ENCODE assay signal across 1 cellular context in the genomic region with DNA sequence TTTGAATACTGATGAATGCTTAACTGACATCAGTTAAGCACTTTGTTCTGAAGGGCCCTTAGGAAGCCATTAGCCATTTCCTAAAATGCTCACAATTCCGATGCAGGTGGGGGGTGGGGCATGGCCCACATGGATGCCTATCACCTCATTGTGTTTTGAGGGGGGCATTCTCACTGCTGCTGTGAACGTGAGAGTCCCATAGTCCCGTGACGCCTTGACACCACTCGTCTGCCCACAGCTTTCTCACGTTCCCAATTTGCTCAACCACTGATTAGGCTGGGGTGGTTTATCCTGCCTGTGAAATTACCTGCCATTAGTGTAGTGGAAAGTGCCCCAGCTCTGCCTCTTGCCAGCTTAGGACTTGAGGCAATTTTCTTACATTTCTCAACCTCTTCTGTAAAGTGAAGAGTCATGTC.
TF ChIP-seq lines count a peak whose summit lies in the region.

No MANE protein-coding gene starts in this region.

TF ChIP-seq in GM12878, 131 proteins besides CTCF, POLR2A, EP300 and RAD21 (continued from another document):
- TF ChIP-seq, protein P1, sequence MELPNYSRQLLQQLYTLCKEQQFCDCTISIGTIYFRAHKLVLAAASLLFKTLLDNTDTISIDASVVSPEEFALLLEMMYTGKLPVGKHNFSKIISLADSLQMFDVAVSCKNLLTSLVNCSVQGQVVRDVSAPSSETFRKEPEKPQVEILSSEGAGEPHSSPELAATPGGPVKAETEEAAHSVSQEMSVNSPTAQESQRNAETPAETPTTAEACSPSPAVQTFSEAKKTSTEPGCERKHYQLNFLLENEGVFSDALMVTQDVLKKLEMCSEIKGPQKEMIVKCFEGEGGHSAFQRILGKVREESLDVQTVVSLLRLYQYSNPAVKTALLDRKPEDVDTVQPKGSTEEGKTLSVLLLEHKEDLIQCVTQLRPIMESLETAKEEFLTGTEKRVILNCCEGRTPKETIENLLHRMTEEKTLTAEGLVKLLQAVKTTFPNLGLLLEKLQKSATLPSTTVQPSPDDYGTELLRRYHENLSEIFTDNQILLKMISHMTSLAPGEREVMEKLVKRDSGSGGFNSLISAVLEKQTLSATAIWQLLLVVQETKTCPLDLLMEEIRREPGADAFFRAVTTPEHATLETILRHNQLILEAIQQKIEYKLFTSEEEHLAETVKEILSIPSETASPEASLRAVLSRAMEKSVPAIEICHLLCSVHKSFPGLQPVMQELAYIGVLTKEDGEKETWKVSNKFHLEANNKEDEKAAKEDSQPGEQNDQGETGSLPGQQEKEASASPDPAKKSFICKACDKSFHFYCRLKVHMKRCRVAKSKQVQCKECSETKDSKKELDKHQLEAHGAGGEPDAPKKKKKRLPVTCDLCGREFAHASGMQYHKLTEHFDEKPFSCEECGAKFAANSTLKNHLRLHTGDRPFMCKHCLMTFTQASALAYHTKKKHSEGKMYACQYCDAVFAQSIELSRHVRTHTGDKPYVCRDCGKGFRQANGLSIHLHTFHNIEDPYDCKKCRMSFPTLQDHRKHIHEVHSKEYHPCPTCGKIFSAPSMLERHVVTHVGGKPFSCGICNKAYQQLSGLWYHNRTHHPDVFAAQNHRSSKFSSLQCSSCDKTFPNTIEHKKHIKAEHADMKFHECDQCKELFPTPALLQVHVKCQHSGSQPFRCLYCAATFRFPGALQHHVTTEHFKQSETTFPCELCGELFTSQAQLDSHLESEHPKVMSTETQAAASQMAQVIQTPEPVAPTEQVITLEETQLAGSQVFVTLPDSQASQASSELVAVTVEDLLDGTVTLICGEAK (IDR thresholded peaks at IDR 0.05; ENCODE audit: borderline replicate concordance), result 0 out of 2 replicates have a peak, but pooled peaks have one; percentile 9
- TF ChIP-seq NRF1 (conservative IDR thresholded peaks at IDR 0.05; ENCODE audit: low read depth, low read length) (no peak), SIN3A (IDR thresholded peaks at IDR 0.05; ENCODE audit: low read depth, low read length) (no peak), BCL11A (IDR thresholded peaks at IDR 0.05; ENCODE audit: low read depth, low read length) (peak; percentile 60; the same call in 1 of the 2 replicates), ESRRA (IDR thresholded peaks at IDR 0.05; ENCODE audit: low read length) (peak; percentile 54; the same call in 1 of the 2 replicates), SIX5 (IDR thresholded peaks at IDR 0.05; ENCODE audit: low read depth, low read length, severe bottlenecking) (no peak), BMI1 (IDR thresholded peaks at IDR 0.05; ENCODE audit: borderline replicate concordance) (no peak), MEF2B (IDR thresholded peaks at IDR 0.05; ENCODE audit: partially characterized antibody, poor library complexity, severe bottlenecking) (peak; percentile 78), FOXK2 (IDR thresholded peaks at IDR 0.05) (no peak)
- TF ChIP-seq, protein P2, sequence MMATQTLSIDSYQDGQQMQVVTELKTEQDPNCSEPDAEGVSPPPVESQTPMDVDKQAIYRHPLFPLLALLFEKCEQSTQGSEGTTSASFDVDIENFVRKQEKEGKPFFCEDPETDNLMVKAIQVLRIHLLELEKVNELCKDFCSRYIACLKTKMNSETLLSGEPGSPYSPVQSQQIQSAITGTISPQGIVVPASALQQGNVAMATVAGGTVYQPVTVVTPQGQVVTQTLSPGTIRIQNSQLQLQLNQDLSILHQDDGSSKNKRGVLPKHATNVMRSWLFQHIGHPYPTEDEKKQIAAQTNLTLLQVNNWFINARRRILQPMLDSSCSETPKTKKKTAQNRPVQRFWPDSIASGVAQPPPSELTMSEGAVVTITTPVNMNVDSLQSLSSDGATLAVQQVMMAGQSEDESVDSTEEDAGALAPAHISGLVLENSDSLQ (IDR thresholded peaks at IDR 0.05), result 0 out of 2 replicates have a peak, but pooled peaks have one; percentile 37
- TF ChIP-seq, protein P3, sequence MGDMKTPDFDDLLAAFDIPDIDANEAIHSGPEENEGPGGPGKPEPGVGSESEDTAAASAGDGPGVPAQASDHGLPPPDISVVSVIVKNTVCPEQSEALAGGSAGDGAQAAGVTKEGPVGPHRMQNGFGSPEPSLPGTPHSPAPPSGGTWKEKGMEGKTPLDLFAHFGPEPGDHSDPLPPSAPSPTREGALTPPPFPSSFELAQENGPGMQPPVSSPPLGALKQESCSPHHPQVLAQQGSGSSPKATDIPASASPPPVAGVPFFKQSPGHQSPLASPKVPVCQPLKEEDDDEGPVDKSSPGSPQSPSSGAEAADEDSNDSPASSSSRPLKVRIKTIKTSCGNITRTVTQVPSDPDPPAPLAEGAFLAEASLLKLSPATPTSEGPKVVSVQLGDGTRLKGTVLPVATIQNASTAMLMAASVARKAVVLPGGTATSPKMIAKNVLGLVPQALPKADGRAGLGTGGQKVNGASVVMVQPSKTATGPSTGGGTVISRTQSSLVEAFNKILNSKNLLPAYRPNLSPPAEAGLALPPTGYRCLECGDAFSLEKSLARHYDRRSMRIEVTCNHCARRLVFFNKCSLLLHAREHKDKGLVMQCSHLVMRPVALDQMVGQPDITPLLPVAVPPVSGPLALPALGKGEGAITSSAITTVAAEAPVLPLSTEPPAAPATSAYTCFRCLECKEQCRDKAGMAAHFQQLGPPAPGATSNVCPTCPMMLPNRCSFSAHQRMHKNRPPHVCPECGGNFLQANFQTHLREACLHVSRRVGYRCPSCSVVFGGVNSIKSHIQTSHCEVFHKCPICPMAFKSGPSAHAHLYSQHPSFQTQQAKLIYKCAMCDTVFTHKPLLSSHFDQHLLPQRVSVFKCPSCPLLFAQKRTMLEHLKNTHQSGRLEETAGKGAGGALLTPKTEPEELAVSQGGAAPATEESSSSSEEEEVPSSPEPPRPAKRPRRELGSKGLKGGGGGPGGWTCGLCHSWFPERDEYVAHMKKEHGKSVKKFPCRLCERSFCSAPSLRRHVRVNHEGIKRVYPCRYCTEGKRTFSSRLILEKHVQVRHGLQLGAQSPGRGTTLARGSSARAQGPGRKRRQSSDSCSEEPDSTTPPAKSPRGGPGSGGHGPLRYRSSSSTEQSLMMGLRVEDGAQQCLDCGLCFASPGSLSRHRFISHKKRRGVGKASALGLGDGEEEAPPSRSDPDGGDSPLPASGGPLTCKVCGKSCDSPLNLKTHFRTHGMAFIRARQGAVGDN (IDR thresholded peaks at IDR 0.05), result 0 out of 2 replicates have a peak, but pooled peaks have one; percentile 26
- TF ChIP-seq, protein P4, sequence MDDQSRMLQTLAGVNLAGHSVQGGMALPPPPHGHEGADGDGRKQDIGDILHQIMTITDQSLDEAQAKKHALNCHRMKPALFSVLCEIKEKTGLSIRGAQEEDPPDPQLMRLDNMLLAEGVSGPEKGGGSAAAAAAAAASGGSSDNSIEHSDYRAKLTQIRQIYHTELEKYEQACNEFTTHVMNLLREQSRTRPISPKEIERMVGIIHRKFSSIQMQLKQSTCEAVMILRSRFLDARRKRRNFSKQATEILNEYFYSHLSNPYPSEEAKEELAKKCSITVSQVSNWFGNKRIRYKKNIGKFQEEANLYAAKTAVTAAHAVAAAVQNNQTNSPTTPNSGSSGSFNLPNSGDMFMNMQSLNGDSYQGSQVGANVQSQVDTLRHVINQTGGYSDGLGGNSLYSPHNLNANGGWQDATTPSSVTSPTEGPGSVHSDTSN (IDR thresholded peaks at IDR 0.05; ENCODE audit: insufficient replicate concordance, low read depth, low read length), result no peak
